In genomic region chr16:9901-10665, GRCh38 we compare ENCODE assay signal across 8 cellular contexts. TPM values are rescaled to one million over a fixed set of nuclear protein-coding genes. Genes with fewer than 3 reads are reported as not detected.
A peak's percentile ranks its signal among the peaks of the same experiment; 100 is the strongest.
DNase-seq lines count a peak whose midpoint lies in the region; ATAC-seq and TF ChIP-seq lines count a peak whose summit lies in the region.

No MANE protein-coding gene starts in this region.

- no peak overlapping the region for H3K27ac Mint-ChIP-seq in WTC11
- peak overlapping the region in 1 of 2 donors; percentile 19 for H3K27ac Mint-ChIP-seq in stimulated activated naive CD8-positive, alpha-beta T cell treated with anti-CD3 and anti-CD28 coated beads, Interleukin-15, amount 100 ng/mL, for 72 hours

- H3K9me3 Mint-ChIP-seq in WTC11 = peaks cover 5% of the 10 kb centered on the region
- no peaks in the 10 kb centered on the region for H3K9me3 Mint-ChIP-seq in stimulated activated naive CD8-positive, alpha-beta T cell treated with anti-CD3 and anti-CD28 coated beads, Interleukin-15, amount 100 ng/mL, for 72 hours

- POLR2A ChIA-PET in WTC11 (lab: Charles Lee) = no interaction called here

- DNase-seq in activated effector memory CD4-positive, alpha-beta T cell treated with anti-CD3 and anti-CD28 coated beads, Interleukin-2, amount 50 U/mL, for 16 hours = peak; percentile 74
- DNase-seq in activated effector memory CD4-positive, alpha-beta T cell treated with Interleukin-2 at 50 U/mL for 16 hours = no peak
- DNase-seq in WTC11 (ENCODE audit: low spot score) (peak; percentile 27), left ventricle myocardium superior (no peak)
- peak in 1 of 2 donors; percentile 21 for DNase-seq in stimulated activated naive CD8-positive, alpha-beta T cell treated with anti-CD3 and anti-CD28 coated beads, Interleukin-15, amount 100 ng/mL, for 72 hours

- peak overlapping the region; percentile 67 for H3K4me3 Mint-ChIP-seq in WTC11
- peak overlapping the region; percentile 44 to 64 for H3K4me3 Mint-ChIP-seq in stimulated activated naive CD8-positive, alpha-beta T cell treated with anti-CD3 and anti-CD28 coated beads, Interleukin-15, amount 100 ng/mL, for 72 hours

- TF ChIP-seq CTCF in WTC11 (IDR thresholded peaks at IDR 0.05) = no peak

- CTCF ChIA-PET in WTC11 (lab: Charles Lee) = no interaction called here

- peaks cover 3% of the 10 kb centered on the region; the same call in 1 of the 2 replicates for H3K36me3 Mint-ChIP-seq in WTC11

- no peaks in the 10 kb centered on the region for H3K27me3 Mint-ChIP-seq in WTC11 (ENCODE audit: low read depth)
- H3K27me3 Mint-ChIP-seq in stimulated activated naive CD8-positive, alpha-beta T cell treated with anti-CD3 and anti-CD28 coated beads, Interleukin-15, amount 100 ng/mL, for 72 hours = no peaks in the 10 kb centered on the region

- intact Hi-C loops in left ventricle myocardium superior (cut with micrococcal nuclease) = no loop called here

- H3K4me1 Mint-ChIP-seq in WTC11 = no peaks in the 10 kb centered on the region
- H3K4me1 Mint-ChIP-seq in stimulated activated naive CD8-positive, alpha-beta T cell treated with anti-CD3 and anti-CD28 coated beads, Interleukin-15, amount 100 ng/mL, for 72 hours = no peaks in the 10 kb centered on the region

- peak; percentile 86 for ATAC-seq in WTC11
- ATAC-seq in left ventricle myocardium superior = peak; percentile 94
- ATAC-seq in stimulated activated naive CD8-positive, alpha-beta T cell treated with anti-CD3 and anti-CD28 coated beads, Interleukin-15, amount 100 ng/mL, for 72 hours = peak; percentile 96
- no peak for ATAC-seq in GM18502 (IDR thresholded peaks at IDR 0.05; ENCODE audit: poor library complexity, unreplicated experiment)
- ATAC-seq in HG03097 (IDR thresholded peaks at IDR 0.05; ENCODE audit: low FRiP score, unreplicated experiment) = no peak
- no peak for ATAC-seq in GM18858 (IDR thresholded peaks at IDR 0.05; ENCODE audit: unreplicated experiment)

TF ChIP-seq in WTC11, 78 proteins besides CTCF, POLR2A, EP300 and RAD21:
- TF ChIP-seq ERG (CRISPR knock-in tag; IDR thresholded peaks at IDR 0.05) = no peak
- no peak for TF ChIP-seq ZNF512 (CRISPR knock-in tag; IDR thresholded peaks at IDR 0.05; ENCODE audit: borderline replicate concordance)
- TF ChIP-seq ZNF396 (CRISPR knock-in tag; IDR thresholded peaks at IDR 0.05; ENCODE audit: borderline replicate concordance) = no peak
- TF ChIP-seq SP1 (CRISPR knock-in tag; conservative IDR thresholded peaks at IDR 0.05) = no peak
- no peak for TF ChIP-seq AR (CRISPR knock-in tag; IDR thresholded peaks at IDR 0.05)
TF ChIP-seq in WTC11: peak in this region for 0.

RNA-seq across cellular contexts. Expression of gene POLR3K, which starts 43.3 kb away (rescaled TPM):
- total RNA-seq in WTC11 (2021) = 37.9 to 40.1 TPM (median 38.6 TPM) in 3 replicates
- 12.9 TPM for total RNA-seq in left ventricle myocardium superior

RNA-seq across cellular contexts. Expression of gene SNRNP25, which starts 43.5 kb away (rescaled TPM):
- total RNA-seq in WTC11 (2021) (51.6 to 55.9 TPM (median 54.7 TPM) in 3 replicates), left ventricle myocardium superior (72.8 TPM)

Comparison
In these comparisons a context has a peak if more than half of its experiments do, and no peak if none do; other contexts are left out.
1. DNase-seq: peak in activated effector memory CD4-positive, alpha-beta T cell treated with anti-CD3 and anti-CD28 coated beads, Interleukin-2, amount 50 U/mL, for 16 hours (single experiment) and WTC11 (single experiment); none in activated effector memory CD4-positive, alpha-beta T cell treated with Interleukin-2 at 50 U/mL for 16 hours (single experiment) and left ventricle myocardium superior (single experiment).
2. ATAC-seq: peak in WTC11 (single experiment), left ventricle myocardium superior (single experiment) and stimulated activated naive CD8-positive, alpha-beta T cell treated with anti-CD3 and anti-CD28 coated beads, Interleukin-15, amount 100 ng/mL, for 72 hours (single experiment); none in GM18502 (single experiment), HG03097 (single experiment) and GM18858 (single experiment).